In genomic region chr1:241998412-241998921, GRCh38 we compare ENCODE assay signal across 8 cellular contexts. TPM values are rescaled to one million over a fixed set of nuclear protein-coding genes. Genes with fewer than 3 reads are reported as not detected.
DNase-seq lines count a peak whose midpoint lies in the region; ATAC-seq lines count a peak whose summit lies in the region.

No MANE protein-coding gene starts in this region.

- peak; percentile 93 for ATAC-seq in GM21723 (IDR thresholded peaks at IDR 0.05; ENCODE audit: unreplicated experiment)
- ATAC-seq in activated CD4-positive, CD25-positive, alpha-beta regulatory T cell treated with anti-CD3 and anti-CD28 coated beads, Interleukin-2, amount 50 U/mL, for 24 hours: peak; percentile 71 to 75

- DNase-seq in DMS114 treated with DMSO at 0.1 percent for 48 hours (lab: John Stamatoyannopoulos, UW; ENCODE audit: unreplicated experiment) (peak; percentile 69), LHCN-M2 (ENCODE audit: low read depth) (peak; percentile 98), cerebellum (ENCODE audit: low spot score) (peak; percentile 12), kidney tubule cell (ENCODE audit: low spot score) (peak; percentile 98), COR-L47 (lab: John Stamatoyannopoulos, UW) (no peak)
- peak; percentile 13 to 44 for DNase-seq in stimulated activated CD4-positive, alpha-beta T cell treated with anti-CD3 and anti-CD28 coated beads, Interleukin-1b, Interleukin-23, amount 100 ng/mL, for 4 hours (ENCODE audit: low read depth in 2 of 2)

RNA-seq across cellular contexts. Expression of gene MAP1LC3C, which starts 0.4 kb away (rescaled TPM):
- total RNA-seq in LHCN-M2 (2014; rRNA removed) (1.0 and 2.6 TPM in 2 replicates), cerebellum (1.00 TPM)
- 2.0 TPM for polyA plus RNA-seq in LHCN-M2 (2012)

RNA-seq across cellular contexts. Expression of gene BECN2, which starts 40.9 kb away (rescaled TPM):
- total RNA-seq in LHCN-M2 (2014; rRNA removed): not detected in 2 replicates
- not detected for polyA plus RNA-seq in LHCN-M2 (2012)
- not detected for total RNA-seq in cerebellum
